ENCODE assay signal across 10 cellular contexts in the genomic region with DNA sequence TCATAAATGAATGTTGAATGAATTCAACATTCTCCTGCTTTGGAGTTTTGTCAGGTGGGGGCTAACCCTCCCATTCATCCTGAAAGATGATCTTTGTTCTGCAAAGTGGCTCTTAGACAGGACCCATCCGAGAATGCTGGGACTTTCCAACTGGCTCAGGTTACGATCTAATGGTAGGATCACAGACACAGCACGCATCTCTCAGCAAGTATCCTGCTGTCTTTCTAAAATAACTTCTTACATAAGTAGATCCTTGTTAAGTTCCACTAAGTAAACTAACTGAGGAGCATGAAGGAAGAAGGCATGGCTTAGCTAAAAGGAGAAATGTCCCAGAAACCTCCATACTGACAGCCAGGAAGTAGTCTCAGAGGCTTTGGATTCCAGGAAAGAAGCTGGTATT. TPM values are rescaled to one million over a fixed set of nuclear protein-coding genes. Genes with fewer than 3 reads are reported as not detected.
DNase-seq lines count a peak whose midpoint lies in the region; ATAC-seq and TF ChIP-seq lines count a peak whose summit lies in the region.
"Had no signal": no experiment of that assay in that cellular context is flagged by ENCODE, and none has a peak within 500 bp of the region (broad histone marks: within the 10 kb centered on the region; RNA-seq: fewer than 3 reads in every experiment).

No MANE protein-coding gene starts in this region.

- DNase-seq in HCEC 1CT (peak; percentile 22), amniotic epithelial cell (ENCODE audit: low read depth) (peak; percentile 43), hepatocyte (ENCODE audit: low spot score) (peak; percentile 46), superior temporal gyrus (ENCODE audit: extremely low spot score) (peak; percentile 17), SKM-1 treated with dmso at 0.1 percent for 144 hours (lab: John Stamatoyannopoulos, UW; ENCODE audit: unreplicated experiment) (no peak), hypothalamus (lab: John Stamatoyannopoulos, UW) (no peak)
- DNase-seq in stimulated activated effector memory CD8-positive, alpha-beta T cell treated with anti-CD3 and anti-CD28 coated beads, Interleukin-12 subunit alpha, Interleukin-12 subunit beta, amount 100 ng/mL, for 72 hours (ENCODE audit: low spot score in 2 of 2), result no peak
- DNase-seq: activated CD4-positive, alpha-beta T cell treated with anti-CD3 and anti-CD28 coated beads for 36 hours; KG1 had no signal

- peaks cover 5% of the 10 kb centered on the region for H3K9me3 ChIP-seq in hepatocyte (ENCODE audit: low read depth)

- H3K27me3 ChIP-seq in hepatocyte, result no peaks in the 10 kb centered on the region

- H3K36me3 ChIP-seq in hepatocyte (replicated peaks; ENCODE audit: insufficient read depth, low read depth), result no peaks in the 10 kb centered on the region

- peaks cover 26% of the 10 kb centered on the region for H3K4me1 ChIP-seq in hepatocyte (ENCODE audit: insufficient read depth)

- peaks cover 2% of the 10 kb centered on the region for H3K9me3 Mint-ChIP-seq in stimulated activated effector memory CD8-positive, alpha-beta T cell treated with anti-CD3 and anti-CD28 coated beads, Interleukin-12 subunit alpha, Interleukin-12 subunit beta, amount 100 ng/mL, for 72 hours

- peaks cover 66% of the 10 kb centered on the region for H3K79me2 ChIP-seq in hepatocyte

- peak overlapping the region; percentile 8 for H2AFZ ChIP-seq in hepatocyte

- 28% methylated on average over 3 of the region's 3 CpGs for WGBS in hepatocyte (ENCODE audit: low lambda C conversion rate, missing lambda C conversion rate)

- H3K4me2 ChIP-seq in hepatocyte, result peak overlapping the region; percentile 53

- ATAC-seq in HG02885 (IDR thresholded peaks at IDR 0.05; ENCODE audit: poor library complexity, unreplicated experiment), result no peak
- ATAC-seq in stimulated activated effector memory CD8-positive, alpha-beta T cell treated with anti-CD3 and anti-CD28 coated beads, Interleukin-12 subunit alpha, Interleukin-12 subunit beta, amount 100 ng/mL, for 72 hours, result no peak
- ATAC-seq: activated CD4-positive, alpha-beta T cell treated with anti-CD3 and anti-CD28 coated beads for 36 hours had no signal

- H3K27ac ChIP-seq in hepatocyte, result peak overlapping the region; percentile 86

- H4K20me1 ChIP-seq in hepatocyte (ENCODE audit: insufficient read depth, poor library complexity, severe bottlenecking), result no peaks in the 10 kb centered on the region

- no peak overlapping the region for H3K4me3 Mint-ChIP-seq in stimulated activated effector memory CD8-positive, alpha-beta T cell treated with anti-CD3 and anti-CD28 coated beads, Interleukin-12 subunit alpha, Interleukin-12 subunit beta, amount 100 ng/mL, for 72 hours
- H3K4me3 Mint-ChIP-seq: activated CD4-positive, alpha-beta T cell treated with anti-CD3 and anti-CD28 coated beads for 36 hours had no signal

- H3K27ac Mint-ChIP-seq in stimulated activated effector memory CD8-positive, alpha-beta T cell treated with anti-CD3 and anti-CD28 coated beads, Interleukin-12 subunit alpha, Interleukin-12 subunit beta, amount 100 ng/mL, for 72 hours, result no peak overlapping the region
- H3K27ac Mint-ChIP-seq: activated CD4-positive, alpha-beta T cell treated with anti-CD3 and anti-CD28 coated beads for 36 hours had no signal

- no peak overlapping the region for H3K4me3 ChIP-seq in hepatocyte

- no peaks in the 10 kb centered on the region for H3K4me1 Mint-ChIP-seq in stimulated activated effector memory CD8-positive, alpha-beta T cell treated with anti-CD3 and anti-CD28 coated beads, Interleukin-12 subunit alpha, Interleukin-12 subunit beta, amount 100 ng/mL, for 72 hours
- H3K4me1 Mint-ChIP-seq: activated CD4-positive, alpha-beta T cell treated with anti-CD3 and anti-CD28 coated beads for 36 hours had no signal

- H3K9me2 ChIP-seq in hepatocyte (replicated peaks; ENCODE audit: insufficient read depth), result no peaks in the 10 kb centered on the region

- no peaks in the 10 kb centered on the region for H3K36me3 Mint-ChIP-seq in stimulated activated effector memory CD8-positive, alpha-beta T cell treated with anti-CD3 and anti-CD28 coated beads, Interleukin-12 subunit alpha, Interleukin-12 subunit beta, amount 100 ng/mL, for 72 hours

- TF ChIP-seq CTCF in hepatocyte (IDR thresholded peaks at IDR 0.05; ENCODE audit: poor library complexity), result no peak

RNA-seq across cellular contexts. Expression of gene CYP27A1, which starts 23.7 kb away (rescaled TPM):
- total RNA-seq in hepatocyte, result 34.5 and 38.8 TPM in 2 replicates
- polyA plus RNA-seq in hepatocyte, result 35.9 and 44.8 TPM in 2 replicates

RNA-seq across cellular contexts. Expression of gene PRKAG3, which starts 26.0 kb away (rescaled TPM):
- total RNA-seq in hepatocyte, result not detected in 2 replicates
- polyA plus RNA-seq in hepatocyte, result 0.23 TPM in 1 of 2 replicates, not detected in the other
- total RNA-seq: activated CD4-positive, alpha-beta T cell treated with anti-CD3 and anti-CD28 coated beads for 36 hours had no signal

RNA-seq across cellular contexts. Expression of gene WNT6, which starts 54.0 kb away (rescaled TPM):
- 7.1 and 11.3 TPM in 2 replicates for total RNA-seq in hepatocyte
- 22.8 and 39.3 TPM in 2 replicates for polyA plus RNA-seq in hepatocyte

Comparison
In these comparisons a context has a peak if more than half of its experiments do, and no peak if none do; other contexts are left out.
1. DNase-seq: peak in HCEC 1CT (single experiment), amniotic epithelial cell (single experiment), hepatocyte (single experiment) and superior temporal gyrus (single experiment); none in SKM-1 treated with dmso at 0.1 percent for 144 hours (single experiment), stimulated activated effector memory CD8-positive, alpha-beta T cell treated with anti-CD3 and anti-CD28 coated beads, Interleukin-12 subunit alpha, Interleukin-12 subunit beta, amount 100 ng/mL, for 72 hours (0 of 2) and hypothalamus (0 of 51).